Comparison of ENCODE assay signal across 1 cellular context in genomic region chr6:57221936-57222683, GRCh38.
A peak's percentile ranks its signal among the peaks of the same experiment; 100 is the strongest.
TF ChIP-seq lines count a peak whose summit lies in the region.

Gene RAB23, minus strand, starts transcription at chr6:57222307. Its CDS starts 11,927 bp downstream, at chr6:57210380.

TF ChIP-seq in HepG2, 621 proteins besides CTCF, POLR2A, EP300 and RAD21 (continued from another document and continues in another):
- 0 out of 2 replicates have a peak, but pooled peaks have one; percentile 60 for TF ChIP-seq ZNF280D (CRISPR knock-in tag; IDR thresholded peaks at IDR 0.05)
- 0 out of 2 replicates have a peak, but pooled peaks have one; percentile 42 for TF ChIP-seq ZNF232 (CRISPR knock-in tag; IDR thresholded peaks at IDR 0.05; ENCODE audit: borderline replicate concordance)
- peak; percentile 45; the same call in 1 of the 2 replicates for TF ChIP-seq ZFP91 (CRISPR knock-in tag; IDR thresholded peaks at IDR 0.05; ENCODE audit: borderline replicate concordance)
- TF ChIP-seq RORA (CRISPR knock-in tag; IDR thresholded peaks at IDR 0.05), result 0 out of 2 replicates have a peak, but pooled peaks have one; percentile 32
- TF ChIP-seq ZNF639 (CRISPR knock-in tag; conservative IDR thresholded peaks at IDR 0.05), result 0 out of 2 replicates have a peak, but pooled peaks have one; percentile 15
- peak; percentile 59; the same call in 1 of the 2 replicates for TF ChIP-seq ZNF33B (CRISPR knock-in tag; IDR thresholded peaks at IDR 0.05)
- TF ChIP-seq ARID3A (IDR thresholded peaks at IDR 0.05; ENCODE audit: low read depth, low read length), result 0 out of 2 replicates have a peak, but pooled peaks have one; percentile 8
- no peak for TF ChIP-seq NR1H2 (CRISPR knock-in tag; IDR thresholded peaks at IDR 0.05; ENCODE audit: borderline replicate concordance, low read depth)
- peak; percentile 86 for TF ChIP-seq KMT2B (CRISPR knock-in tag; IDR thresholded peaks at IDR 0.05)
- peak; percentile 15 for TF ChIP-seq ZNF768 (CRISPR knock-in tag; IDR thresholded peaks at IDR 0.05)
- 0 out of 2 replicates have a peak, but pooled peaks have one; percentile 35 for TF ChIP-seq RELA (CRISPR knock-in tag; IDR thresholded peaks at IDR 0.05)
- peak; percentile 89 for TF ChIP-seq ZNF747 (CRISPR knock-in tag; IDR thresholded peaks at IDR 0.05; ENCODE audit: borderline replicate concordance)
- TF ChIP-seq PRDM10 (CRISPR knock-in tag; IDR thresholded peaks at IDR 0.05; ENCODE audit: low read depth), result peak; percentile 81; the same call in 1 of the 2 replicates
- no peak for TF ChIP-seq ATF1 (CRISPR knock-in tag; IDR thresholded peaks at IDR 0.05)
- peak; percentile 71; the same call in 1 of the 2 replicates for TF ChIP-seq POGZ (CRISPR knock-in tag; IDR thresholded peaks at IDR 0.05)
- TF ChIP-seq POLR2G (IDR thresholded peaks at IDR 0.05; ENCODE audit: low read depth, low read length), result peak; percentile 98
- TF ChIP-seq NFKBIZ (CRISPR knock-in tag; IDR thresholded peaks at IDR 0.05), result peak; percentile 32; the same call in 1 of the 2 replicates
- TF ChIP-seq GLMP (CRISPR knock-in tag; IDR thresholded peaks at IDR 0.05; ENCODE audit: borderline replicate concordance), result no peak
- TF ChIP-seq REL (CRISPR knock-in tag; conservative IDR thresholded peaks at IDR 0.05), result peak; percentile 28; the same call in 1 of the 2 replicates
- TF ChIP-seq PREB (CRISPR knock-in tag; IDR thresholded peaks at IDR 0.05), result no peak
- no peak for TF ChIP-seq ZNF460 (CRISPR knock-in tag; IDR thresholded peaks at IDR 0.05; ENCODE audit: borderline replicate concordance)
- peak; percentile 29; the same call in 1 of the 2 replicates for TF ChIP-seq IRF2 (CRISPR knock-in tag; IDR thresholded peaks at IDR 0.05)
- peak; percentile 55; the same call in 1 of the 2 replicates for TF ChIP-seq ZNF333 (CRISPR knock-in tag; IDR thresholded peaks at IDR 0.05; ENCODE audit: borderline replicate concordance)
- TF ChIP-seq AKNA (CRISPR knock-in tag; IDR thresholded peaks at IDR 0.05; ENCODE audit: borderline replicate concordance), result no peak
- TF ChIP-seq FUBP1 (CRISPR knock-in tag; IDR thresholded peaks at IDR 0.05; ENCODE audit: borderline replicate concordance), result no peak
- TF ChIP-seq KDM2A (CRISPR knock-in tag; IDR thresholded peaks at IDR 0.05; ENCODE audit: borderline replicate concordance, low read depth), result peak; percentile 70; the same call in 1 of the 2 replicates
- TF ChIP-seq ZNF788 (CRISPR knock-in tag; IDR thresholded peaks at IDR 0.05; ENCODE audit: borderline replicate concordance), result 0 out of 2 replicates have a peak, but pooled peaks have one; percentile 10
- TF ChIP-seq TCF12 (IDR thresholded peaks at IDR 0.05), result no peak
- 0 out of 2 replicates have a peak, but pooled peaks have one; percentile 79 for TF ChIP-seq TCF12 (CRISPR knock-in tag; IDR thresholded peaks at IDR 0.05)
- peak; percentile 39; the same call in 1 of the 2 replicates for TF ChIP-seq MAZ (IDR thresholded peaks at IDR 0.05; ENCODE audit: borderline replicate concordance, low read depth, low read length)
- TF ChIP-seq MAZ (CRISPR knock-in tag; IDR thresholded peaks at IDR 0.05; ENCODE audit: low read depth), result peak; percentile 80; the same call in 1 of the 2 replicates
- TF ChIP-seq TOE1 (CRISPR knock-in tag; IDR thresholded peaks at IDR 0.05), result peak; percentile 47; the same call in 1 of the 2 replicates
- TF ChIP-seq ZNF776 (CRISPR knock-in tag; IDR thresholded peaks at IDR 0.05), result peak; percentile 88; the same call in 1 of the 2 replicates
- TF ChIP-seq YY1 (IDR thresholded peaks at IDR 0.05; ENCODE audit: insufficient read depth, insufficient replicate concordance, low read depth, low read length), result peak; percentile 52
- peak; percentile 7; the same call in 1 of the 2 replicates for TF ChIP-seq ZNF264 (CRISPR knock-in tag; IDR thresholded peaks at IDR 0.05)
